ENCODE assay signal across 9 cellular contexts in the genomic region with DNA sequence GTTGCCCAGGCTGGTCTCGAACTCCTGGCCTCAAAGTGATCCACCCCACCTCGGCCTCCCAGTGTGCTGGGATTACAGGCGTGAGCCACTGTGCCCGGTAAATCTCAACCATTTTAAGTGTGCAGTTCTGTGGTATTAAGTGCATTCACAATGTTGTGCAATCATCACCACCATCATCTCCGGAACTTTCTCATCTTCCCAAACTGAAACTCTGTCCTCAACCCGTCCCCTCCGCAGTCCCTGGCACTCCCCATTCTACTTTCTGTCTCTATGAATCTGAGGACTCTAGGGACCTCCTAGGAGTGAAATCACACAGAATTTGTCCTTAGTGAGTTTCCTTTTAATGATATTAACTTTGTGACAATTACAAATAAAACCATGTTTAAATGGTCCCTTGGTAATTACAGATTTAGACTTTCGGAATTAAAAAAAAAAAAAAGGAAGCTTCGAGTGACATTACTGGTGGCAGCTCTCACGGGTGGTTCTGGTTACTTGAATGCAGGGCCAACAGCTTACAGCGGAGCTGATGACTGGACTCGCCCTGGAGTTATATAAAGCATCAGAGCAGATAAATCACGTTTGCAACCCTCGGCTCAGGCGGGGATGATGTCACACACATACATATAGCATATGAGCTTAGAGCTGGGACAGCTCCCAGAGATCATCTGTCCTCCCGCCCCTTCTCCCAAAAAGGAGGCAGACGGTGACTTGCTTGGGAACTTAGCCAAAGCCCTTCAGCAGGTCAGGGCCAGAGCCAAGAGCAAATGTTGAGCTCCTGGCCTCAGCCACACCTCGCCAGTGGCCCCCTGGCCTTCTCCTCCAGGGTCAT.
A peak's percentile ranks its signal among the peaks of the same experiment; 100 is the strongest.
DNase-seq lines count a peak whose midpoint lies in the region; ATAC-seq and TF ChIP-seq lines count a peak whose summit lies in the region.
"Had no signal": no experiment of that assay in that cellular context is flagged by ENCODE, and none has a peak within 500 bp of the region (broad histone marks: within the 10 kb centered on the region; RNA-seq: fewer than 3 reads in every experiment).

No MANE protein-coding gene starts in this region.

- no peak overlapping the region for H3K4me3 Mint-ChIP-seq in T-helper 2 cell treated with Interferon-gamma antibody and Interleukin-4, amounts not matched to agents 5 μg/mL and 100 μg/mL, for 36 hours

- TF ChIP-seq POLR2A in GM18505 (IDR thresholded peaks at IDR 0.05; ENCODE audit: borderline replicate concordance, extremely low read depth, insufficient read depth, insufficient read length), result no peak

- no peak for ATAC-seq in GM19023 (IDR thresholded peaks at IDR 0.05; ENCODE audit: unreplicated experiment)
- ATAC-seq in HG02970 (IDR thresholded peaks at IDR 0.05; ENCODE audit: low FRiP score, unreplicated experiment), result no peak
- no peak for ATAC-seq in GM18505 (IDR thresholded peaks at IDR 0.05; ENCODE audit: unreplicated experiment)

- no peak overlapping the region for H3K4me3 ChIP-seq in MG63

- H3K36me3 Mint-ChIP-seq in T-helper 2 cell treated with Interferon-gamma antibody and Interleukin-4, amounts not matched to agents 5 μg/mL and 100 μg/mL, for 36 hours (ENCODE audit: low read depth), result no peaks in the 10 kb centered on the region

- no peak overlapping the region for H3K27ac Mint-ChIP-seq in T-helper 2 cell treated with Interferon-gamma antibody and Interleukin-4, amounts not matched to agents 5 μg/mL and 100 μg/mL, for 36 hours

- peak overlapping the region; percentile 8 for H3K27ac ChIP-seq in cingulate gyrus (ENCODE audit: low read depth, low read length)

- peaks cover 12% of the 10 kb centered on the region for H3K36me3 ChIP-seq in MG63

- DNase-seq in A172 (ENCODE audit: low spot score) (peak; percentile 95), MG63 (peak; percentile 95), mucosa of gallbladder (ENCODE audit: low spot score) (peak; percentile 41)
- DNase-seq in T-helper 2 cell treated with Interferon-gamma antibody and Interleukin-4, amounts not matched to agents 5 μg/mL and 100 μg/mL, for 36 hours (ENCODE audit: low spot score), result no peak
- DNase-seq: mesendoderm had no signal

- H3K27me3 ChIP-seq in MG63, result no peaks in the 10 kb centered on the region

- H3K9me3 ChIP-seq in MG63, result no peaks in the 10 kb centered on the region

- H3K4me1 Mint-ChIP-seq in T-helper 2 cell treated with Interferon-gamma antibody and Interleukin-4, amounts not matched to agents 5 μg/mL and 100 μg/mL, for 36 hours (ENCODE audit: low read depth), result no peaks in the 10 kb centered on the region

- no peaks in the 10 kb centered on the region for H3K27me3 Mint-ChIP-seq in T-helper 2 cell treated with Interferon-gamma antibody and Interleukin-4, amounts not matched to agents 5 μg/mL and 100 μg/mL, for 36 hours (ENCODE audit: low read depth)

- H3K9me3 Mint-ChIP-seq in T-helper 2 cell treated with Interferon-gamma antibody and Interleukin-4, amounts not matched to agents 5 μg/mL and 100 μg/mL, for 36 hours, result no peaks in the 10 kb centered on the region
